Comparison of ENCODE assay signal across 9 cellular contexts in the genomic region with DNA sequence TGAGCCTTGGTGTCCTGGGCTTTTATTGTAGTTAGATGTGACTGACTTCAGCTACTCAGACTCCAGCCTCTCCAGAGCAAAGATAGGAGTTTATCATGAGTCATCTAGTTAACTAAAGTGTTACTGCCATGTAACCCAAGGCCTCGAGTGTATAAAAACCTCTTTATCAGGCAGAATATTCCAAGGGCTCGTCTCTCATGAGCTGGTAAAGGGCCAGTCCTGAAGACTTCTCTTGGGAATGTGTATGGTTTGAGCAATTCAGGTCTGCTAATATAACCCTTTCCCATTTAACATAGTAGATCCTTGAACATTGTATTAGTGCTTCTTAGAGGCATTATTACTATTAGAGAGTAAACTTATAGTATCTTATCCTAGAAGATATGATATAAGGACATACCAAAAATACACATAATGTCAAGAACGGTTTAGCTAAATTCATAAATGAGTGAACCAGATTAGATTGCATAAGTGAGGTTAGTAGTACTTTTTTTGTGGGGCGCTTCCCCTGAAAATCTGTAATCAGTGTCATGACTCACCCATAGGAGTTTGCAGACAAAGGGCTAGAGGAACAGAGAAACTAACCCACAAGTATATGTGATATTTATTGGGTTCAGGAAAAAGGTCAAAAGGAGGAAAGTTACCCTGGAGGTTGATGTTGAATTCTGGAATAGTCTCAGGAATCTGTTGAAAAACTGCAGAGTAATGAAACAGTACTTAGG. TPM values are rescaled to one million over a fixed set of nuclear protein-coding genes. Genes with fewer than 3 reads are reported as not detected.
DNase-seq lines count a peak whose midpoint lies in the region; ATAC-seq and TF ChIP-seq lines count a peak whose summit lies in the region.
"Had no signal": no experiment of that assay in that cellular context is flagged by ENCODE, and none has a peak within 500 bp of the region (broad histone marks: within the 10 kb centered on the region; RNA-seq: fewer than 3 reads in every experiment).

No MANE protein-coding gene starts in this region.

- intact Hi-C loops in tibial artery (cut with DNase I; ENCODE audit: low total_unique reads), result no loop called here

- no peaks in the 10 kb centered on the region for H3K9me3 ChIP-seq in tibial artery
- H3K9me3 ChIP-seq: BLaER1 had no signal

- no peak for DNase-seq in activated CD8-positive, alpha-beta memory T cell treated with anti-CD3 and anti-CD28 coated beads, Interleukin-2, amount 10 ng/mL, durations not matched to agents 7 days and 5 days
- no peak for DNase-seq in activated CD8-positive, alpha-beta memory T cell treated with anti-CD3 and anti-CD28 coated beads, Interleukin-2, amount 50 U/mL, for 4 hours
- DNase-seq in NCI-H226 (peak; percentile 91), fibroblast of mammary gland (ENCODE audit: low read depth) (peak; percentile 77), tibial artery (no peak), hypothalamus (lab: John Stamatoyannopoulos, UW) (no peak), hippocampal formation (lab: John Stamatoyannopoulos, UW) (no peak)
- no peak for DNase-seq in stimulated activated CD8-positive, alpha-beta memory T cell treated with anti-CD3 and anti-CD28 coated beads, Interleukin-4, amount 100 ng/mL, for 48 hours

- no peaks in the 10 kb centered on the region for H3K27me3 ChIP-seq in tibial artery
- H3K27me3 ChIP-seq: BLaER1 had no signal

- CTCF ChIA-PET in activated CD8-positive, alpha-beta memory T cell treated with anti-CD3 and anti-CD28 coated beads, Interleukin-2, amount 10 ng/mL, durations not matched to agents 7 days and 5 days (lab: Charles Lee), result no interaction called here

- H3K36me3 ChIP-seq in tibial artery, result no peaks in the 10 kb centered on the region
- H3K36me3 ChIP-seq: BLaER1 had no signal

- no peaks in the 10 kb centered on the region for H3K27me3 Mint-ChIP-seq in activated CD8-positive, alpha-beta memory T cell treated with anti-CD3 and anti-CD28 coated beads, Interleukin-2, amount 10 ng/mL, durations not matched to agents 7 days and 5 days

- H3K27ac ChIP-seq in tibial artery, result peak overlapping the region; percentile 38 to 45
- H3K27ac ChIP-seq: BLaER1 had no signal

- TF ChIP-seq CTCF in fibroblast of mammary gland (conservative IDR thresholded peaks at IDR 0.05; ENCODE audit: control insufficient read depth, insufficient read depth, low read depth, low read length), result no peak
- no peak for TF ChIP-seq CTCF in tibial artery (IDR thresholded peaks at IDR 0.05)

- peaks cover 0 to 55% (median 20%) of the 10 kb centered on the region in 4 donors for H3K4me1 ChIP-seq in tibial artery

- H3K27ac Mint-ChIP-seq in activated CD8-positive, alpha-beta memory T cell treated with anti-CD3 and anti-CD28 coated beads, Interleukin-2, amount 10 ng/mL, durations not matched to agents 7 days and 5 days, result peak overlapping the region; percentile 29

- H3K4me3 ChIP-seq in fibroblast of mammary gland (ENCODE audit: control insufficient read depth, low read depth, low read length) (no peak overlapping the region), tibial artery (no peak overlapping the region)
- H3K4me3 ChIP-seq: BLaER1 had no signal

- H3K36me3 Mint-ChIP-seq in activated CD8-positive, alpha-beta memory T cell treated with anti-CD3 and anti-CD28 coated beads, Interleukin-2, amount 10 ng/mL, durations not matched to agents 7 days and 5 days, result peaks cover 2% of the 10 kb centered on the region

- no peak overlapping the region for H3K4me3 Mint-ChIP-seq in activated CD8-positive, alpha-beta memory T cell treated with anti-CD3 and anti-CD28 coated beads, Interleukin-2, amount 10 ng/mL, durations not matched to agents 7 days and 5 days

- H3K4me1 Mint-ChIP-seq in activated CD8-positive, alpha-beta memory T cell treated with anti-CD3 and anti-CD28 coated beads, Interleukin-2, amount 10 ng/mL, durations not matched to agents 7 days and 5 days, result peaks cover 31% of the 10 kb centered on the region

- no peaks in the 10 kb centered on the region for H3K9me3 Mint-ChIP-seq in activated CD8-positive, alpha-beta memory T cell treated with anti-CD3 and anti-CD28 coated beads, Interleukin-2, amount 10 ng/mL, durations not matched to agents 7 days and 5 days (ENCODE audit: low read depth)

- ATAC-seq in activated CD8-positive, alpha-beta memory T cell treated with anti-CD3 and anti-CD28 coated beads, Interleukin-2, amount 10 ng/mL, durations not matched to agents 7 days and 5 days, result no peak

RNA-seq across cellular contexts. Expression of gene DSE, which starts 16.0 kb away (rescaled TPM):
- total RNA-seq in activated CD8-positive, alpha-beta memory T cell treated with anti-CD3 and anti-CD28 coated beads, Interleukin-2, amount 10 ng/mL, durations not matched to agents 7 days and 5 days, result 1 to 10 TPM; 5.7 to 7.1 TPM

Comparison
In these comparisons a context has a peak if more than half of its experiments do, and no peak if none do; other contexts are left out.
1. DNase-seq: peak in NCI-H226 (single experiment) and fibroblast of mammary gland (single experiment); none in activated CD8-positive, alpha-beta memory T cell treated with anti-CD3 and anti-CD28 coated beads, Interleukin-2, amount 10 ng/mL, durations not matched to agents 7 days and 5 days (single experiment), activated CD8-positive, alpha-beta memory T cell treated with anti-CD3 and anti-CD28 coated beads, Interleukin-2, amount 50 U/mL, for 4 hours (single experiment), tibial artery (0 of 2), hypothalamus (0 of 51), stimulated activated CD8-positive, alpha-beta memory T cell treated with anti-CD3 and anti-CD28 coated beads, Interleukin-4, amount 100 ng/mL, for 48 hours (single experiment) and hippocampal formation (0 of 2).